In genomic region chr2:144248350-144249034, GRCh38 we compare ENCODE assay signal across 17 cellular contexts.
DNase-seq lines count a peak whose midpoint lies in the region; ATAC-seq and TF ChIP-seq lines count a peak whose summit lies in the region.
"Had no signal": no experiment of that assay in that cellular context is flagged by ENCODE, and none has a peak within 500 bp of the region (broad histone marks: within the 10 kb centered on the region; RNA-seq: fewer than 3 reads in every experiment).

No MANE protein-coding gene starts in this region.

- H3K4me3 ChIP-seq in left ventricle myocardium inferior, result no peak overlapping the region

- H3K9me3 Mint-ChIP-seq in effector memory CD8-positive, alpha-beta T cell, result peaks cover 10% of the 10 kb centered on the region in 2 donors

- H3K36me3 ChIP-seq in left ventricle myocardium inferior, result peaks cover 7% of the 10 kb centered on the region

- H3K4me1 ChIP-seq in left ventricle myocardium inferior, result peaks cover 11% of the 10 kb centered on the region

- H3K4me1 Mint-ChIP-seq in effector memory CD8-positive, alpha-beta T cell (ENCODE audit: low read depth in 2 of 2), result peaks cover 3 to 27% of the 10 kb centered on the region in 2 donors

- no peaks in the 10 kb centered on the region for H3K27me3 Mint-ChIP-seq in effector memory CD8-positive, alpha-beta T cell
- H3K27me3 Mint-ChIP-seq: activated naive CD8-positive, alpha-beta T cell treated with anti-CD3 and anti-CD28 coated beads, Interleukin-2, amount 10 ng/mL, durations not matched to agents 7 days and 5 days; naive thymus-derived CD8-positive, alpha-beta T cell had no signal

- peak; percentile 52 for ATAC-seq in GM18502 (IDR thresholded peaks at IDR 0.05; ENCODE audit: poor library complexity, unreplicated experiment)
- ATAC-seq in GM19455 (IDR thresholded peaks at IDR 0.05; ENCODE audit: unreplicated experiment), result peak; percentile 41
- peak; percentile 22 for ATAC-seq in HG03460 (IDR thresholded peaks at IDR 0.05; ENCODE audit: unreplicated experiment)
- ATAC-seq in effector memory CD8-positive, alpha-beta T cell (replicated peaks), result no peak
- no peak for ATAC-seq in GM19023 (IDR thresholded peaks at IDR 0.05; ENCODE audit: unreplicated experiment)
- no peak for ATAC-seq in GM21447 (IDR thresholded peaks at IDR 0.05; ENCODE audit: unreplicated experiment)
- ATAC-seq: naive thymus-derived CD8-positive, alpha-beta T cell had no signal

- H3K4me3 Mint-ChIP-seq in effector memory CD8-positive, alpha-beta T cell, result peak overlapping the region; percentile 10 to 39
- H3K4me3 Mint-ChIP-seq: activated naive CD8-positive, alpha-beta T cell treated with anti-CD3 and anti-CD28 coated beads, Interleukin-2, amount 10 ng/mL, durations not matched to agents 7 days and 5 days; naive thymus-derived CD8-positive, alpha-beta T cell had no signal

- H3K36me3 Mint-ChIP-seq in effector memory CD8-positive, alpha-beta T cell (ENCODE audit: insufficient read depth), result peaks cover 5% of the 10 kb centered on the region

- H3K27ac ChIP-seq in left ventricle myocardium inferior (replicated peaks), result no peak overlapping the region
- H3K27ac ChIP-seq: C4-2B had no signal

- no peak for TF ChIP-seq CTCF in left ventricle myocardium inferior (IDR thresholded peaks at IDR 0.05; ENCODE audit: borderline replicate concordance)

- no peaks in the 10 kb centered on the region for H3K27me3 ChIP-seq in left ventricle myocardium inferior (ENCODE audit: low read depth)

- H3K27ac Mint-ChIP-seq in effector memory CD8-positive, alpha-beta T cell, result peak overlapping the region; percentile 44 to 64
- H3K27ac Mint-ChIP-seq: activated naive CD8-positive, alpha-beta T cell treated with anti-CD3 and anti-CD28 coated beads, Interleukin-2, amount 10 ng/mL, durations not matched to agents 7 days and 5 days had no signal

- peaks cover 12% of the 10 kb centered on the region for H3K9me3 ChIP-seq in left ventricle myocardium inferior (replicated peaks)

- no peak for DNase-seq in effector memory CD8-positive, alpha-beta T cell
- DNase-seq in left ventricle myocardium inferior, result no peak
- DNase-seq in central memory CD4-positive, alpha-beta T cell, result no peak
- DNase-seq: activated CD4-positive, alpha-beta T cell treated with anti-CD3 and anti-CD28 coated beads, Interleukin-2, amount 50 U/mL, for 48 hours; activated naive CD8-positive, alpha-beta T cell treated with anti-CD3 and anti-CD28 coated beads, Interleukin-2, amount 10 ng/mL, durations not matched to agents 7 days and 5 days; hypothalamus; left ventricle myocardium superior; naive thymus-derived CD8-positive, alpha-beta T cell; NCI-H1048; NCI-H446; right cardiac atrium had no signal

- intact Hi-C loops in left ventricle myocardium inferior (cut with micrococcal nuclease), result no loop called here

Comparison
In these comparisons a context has a peak if more than half of its experiments do, and no peak if none do; other contexts are left out.
1. ATAC-seq: peak in GM18502 (single experiment), GM19455 (single experiment) and HG03460 (single experiment); none in effector memory CD8-positive, alpha-beta T cell (single experiment), GM19023 (single experiment) and GM21447 (single experiment).